20 cellular contexts compared by ENCODE assay signal in genomic region chr21:41668686-41669532, GRCh38.
"Had no signal": no experiment of that assay in that cellular context is flagged by ENCODE, and none has a peak within 500 bp of the region (broad histone marks: within the 10 kb centered on the region; RNA-seq: fewer than 3 reads in every experiment).

No MANE protein-coding gene starts in this region.

- H3K4me3 ChIP-seq: SK-N-MC, tibial nerve, uterus had no signal

- H3K9me3 Mint-ChIP-seq: activated CD4-positive, alpha-beta T cell treated with anti-CD3 and anti-CD28 coated beads, Interleukin-2, amount 10 ng/mL, durations not matched to agents 24 days and 14 days; activated CD8-positive, alpha-beta T cell treated with anti-CD3 and anti-CD28 coated beads for 36 hours; activated naive CD4-positive, alpha-beta T cell treated with anti-CD3 and anti-CD28 coated beads for 36 hours; activated T-cell treated with anti-CD3 and anti-CD28 coated beads, Interleukin-2, amount 50 U/mL, for 24 hours; nephron had no signal

- DNase-seq: activated CD4-positive, alpha-beta T cell treated with anti-CD3 and anti-CD28 coated beads, Interleukin-2, amount 10 ng/mL, durations not matched to agents 24 days and 14 days; activated CD8-positive, alpha-beta T cell treated with anti-CD3 and anti-CD28 coated beads for 36 hours; activated naive CD4-positive, alpha-beta T cell treated with anti-CD3 and anti-CD28 coated beads for 36 hours; activated T-cell treated with anti-CD3 and anti-CD28 coated beads, Interleukin-2, amount 50 U/mL, for 24 hours; brain microvascular endothelial cell; cortex of kidney; effector CD4-positive, alpha-beta T cell; foreskin fibroblast; kidney glomerular epithelial cell; left ventricle myocardium superior; mesendoderm; nucleus accumbens; retina; stimulated activated naive CD8-positive, alpha-beta T cell treated with anti-CD3 and anti-CD28 coated beads, Interleukin-15, Interleukin-2, amounts not matched to agents 100 U/mL and 50 U/mL, for 24 hours; substantia nigra; T-helper 9 cell; uterus had no signal

- ATAC-seq: activated CD8-positive, alpha-beta T cell treated with anti-CD3 and anti-CD28 coated beads for 36 hours; left ventricle myocardium superior; stimulated activated naive CD8-positive, alpha-beta T cell treated with anti-CD3 and anti-CD28 coated beads, Interleukin-15, Interleukin-2, amounts not matched to agents 100 U/mL and 50 U/mL, for 24 hours had no signal

- H3K27ac Mint-ChIP-seq: activated CD4-positive, alpha-beta T cell treated with anti-CD3 and anti-CD28 coated beads, Interleukin-2, amount 10 ng/mL, durations not matched to agents 24 days and 14 days; activated CD8-positive, alpha-beta T cell treated with anti-CD3 and anti-CD28 coated beads for 36 hours; activated naive CD4-positive, alpha-beta T cell treated with anti-CD3 and anti-CD28 coated beads for 36 hours; activated T-cell treated with anti-CD3 and anti-CD28 coated beads, Interleukin-2, amount 50 U/mL, for 24 hours; nephron had no signal

- H3K36me3 ChIP-seq: brain microvascular endothelial cell, tibial nerve, uterus had no signal

- H3K27me3 ChIP-seq: brain microvascular endothelial cell, tibial nerve, uterus had no signal

- H3K9me3 ChIP-seq: tibial nerve, uterus had no signal

- H3K27ac ChIP-seq: brain microvascular endothelial cell, SK-N-MC, tibial nerve, uterus had no signal

- H3K4me3 Mint-ChIP-seq: activated CD4-positive, alpha-beta T cell treated with anti-CD3 and anti-CD28 coated beads, Interleukin-2, amount 10 ng/mL, durations not matched to agents 24 days and 14 days; activated CD8-positive, alpha-beta T cell treated with anti-CD3 and anti-CD28 coated beads for 36 hours; activated naive CD4-positive, alpha-beta T cell treated with anti-CD3 and anti-CD28 coated beads for 36 hours; activated T-cell treated with anti-CD3 and anti-CD28 coated beads, Interleukin-2, amount 50 U/mL, for 24 hours; nephron had no signal

- H3K4me1 ChIP-seq: uterus had no signal
